1 cellular context compared by ENCODE assay signal in the genomic region with DNA sequence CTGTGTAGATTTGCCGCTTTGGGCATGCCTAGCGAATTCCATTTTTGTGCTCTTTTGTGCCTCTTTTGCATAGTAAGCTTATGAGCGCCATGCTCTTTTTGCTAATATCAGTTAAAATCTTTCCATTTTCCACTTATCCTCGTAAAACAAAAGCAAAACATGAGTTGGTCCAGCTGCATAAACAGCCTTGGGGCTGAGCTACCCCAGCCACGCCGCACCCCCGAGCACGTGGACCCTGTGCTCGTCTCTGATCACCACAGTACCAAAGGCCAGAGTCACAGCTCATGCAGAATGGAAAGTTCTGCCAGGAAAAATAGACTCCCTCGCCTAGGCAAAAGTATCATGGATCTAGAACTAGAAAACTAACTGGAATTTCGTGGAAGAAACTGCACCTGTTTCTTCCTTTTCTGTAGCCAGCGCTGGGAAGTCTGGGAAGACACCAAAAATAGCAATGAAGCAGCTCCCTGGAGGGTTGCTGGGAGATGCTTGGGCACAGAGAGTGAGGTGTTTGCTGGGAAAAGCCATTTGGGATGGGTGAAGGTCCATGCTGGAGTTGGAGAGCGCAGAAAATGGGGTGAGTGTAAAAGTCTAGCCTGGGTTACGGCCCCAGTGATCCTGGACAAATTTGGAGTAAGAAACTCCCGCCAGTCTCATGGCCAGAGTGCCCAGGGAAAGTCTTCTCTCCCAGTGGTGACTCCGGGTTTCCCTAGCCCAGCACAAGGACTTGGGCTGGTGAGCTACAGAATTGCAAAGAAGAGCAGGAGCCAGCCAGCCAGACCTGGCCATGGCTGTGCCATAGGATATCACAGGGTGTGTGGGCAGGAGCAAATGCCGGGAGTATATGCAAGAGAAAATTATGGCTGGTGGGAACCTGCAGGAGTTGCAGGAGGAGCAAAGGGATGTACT.
TF ChIP-seq lines count a peak whose summit lies in the region.

No MANE protein-coding gene starts in this region.

TF ChIP-seq in GM23338, 12 proteins besides CTCF, POLR2A, EP300 and RAD21 (continued from another document):
- TF ChIP-seq, protein P1, sequence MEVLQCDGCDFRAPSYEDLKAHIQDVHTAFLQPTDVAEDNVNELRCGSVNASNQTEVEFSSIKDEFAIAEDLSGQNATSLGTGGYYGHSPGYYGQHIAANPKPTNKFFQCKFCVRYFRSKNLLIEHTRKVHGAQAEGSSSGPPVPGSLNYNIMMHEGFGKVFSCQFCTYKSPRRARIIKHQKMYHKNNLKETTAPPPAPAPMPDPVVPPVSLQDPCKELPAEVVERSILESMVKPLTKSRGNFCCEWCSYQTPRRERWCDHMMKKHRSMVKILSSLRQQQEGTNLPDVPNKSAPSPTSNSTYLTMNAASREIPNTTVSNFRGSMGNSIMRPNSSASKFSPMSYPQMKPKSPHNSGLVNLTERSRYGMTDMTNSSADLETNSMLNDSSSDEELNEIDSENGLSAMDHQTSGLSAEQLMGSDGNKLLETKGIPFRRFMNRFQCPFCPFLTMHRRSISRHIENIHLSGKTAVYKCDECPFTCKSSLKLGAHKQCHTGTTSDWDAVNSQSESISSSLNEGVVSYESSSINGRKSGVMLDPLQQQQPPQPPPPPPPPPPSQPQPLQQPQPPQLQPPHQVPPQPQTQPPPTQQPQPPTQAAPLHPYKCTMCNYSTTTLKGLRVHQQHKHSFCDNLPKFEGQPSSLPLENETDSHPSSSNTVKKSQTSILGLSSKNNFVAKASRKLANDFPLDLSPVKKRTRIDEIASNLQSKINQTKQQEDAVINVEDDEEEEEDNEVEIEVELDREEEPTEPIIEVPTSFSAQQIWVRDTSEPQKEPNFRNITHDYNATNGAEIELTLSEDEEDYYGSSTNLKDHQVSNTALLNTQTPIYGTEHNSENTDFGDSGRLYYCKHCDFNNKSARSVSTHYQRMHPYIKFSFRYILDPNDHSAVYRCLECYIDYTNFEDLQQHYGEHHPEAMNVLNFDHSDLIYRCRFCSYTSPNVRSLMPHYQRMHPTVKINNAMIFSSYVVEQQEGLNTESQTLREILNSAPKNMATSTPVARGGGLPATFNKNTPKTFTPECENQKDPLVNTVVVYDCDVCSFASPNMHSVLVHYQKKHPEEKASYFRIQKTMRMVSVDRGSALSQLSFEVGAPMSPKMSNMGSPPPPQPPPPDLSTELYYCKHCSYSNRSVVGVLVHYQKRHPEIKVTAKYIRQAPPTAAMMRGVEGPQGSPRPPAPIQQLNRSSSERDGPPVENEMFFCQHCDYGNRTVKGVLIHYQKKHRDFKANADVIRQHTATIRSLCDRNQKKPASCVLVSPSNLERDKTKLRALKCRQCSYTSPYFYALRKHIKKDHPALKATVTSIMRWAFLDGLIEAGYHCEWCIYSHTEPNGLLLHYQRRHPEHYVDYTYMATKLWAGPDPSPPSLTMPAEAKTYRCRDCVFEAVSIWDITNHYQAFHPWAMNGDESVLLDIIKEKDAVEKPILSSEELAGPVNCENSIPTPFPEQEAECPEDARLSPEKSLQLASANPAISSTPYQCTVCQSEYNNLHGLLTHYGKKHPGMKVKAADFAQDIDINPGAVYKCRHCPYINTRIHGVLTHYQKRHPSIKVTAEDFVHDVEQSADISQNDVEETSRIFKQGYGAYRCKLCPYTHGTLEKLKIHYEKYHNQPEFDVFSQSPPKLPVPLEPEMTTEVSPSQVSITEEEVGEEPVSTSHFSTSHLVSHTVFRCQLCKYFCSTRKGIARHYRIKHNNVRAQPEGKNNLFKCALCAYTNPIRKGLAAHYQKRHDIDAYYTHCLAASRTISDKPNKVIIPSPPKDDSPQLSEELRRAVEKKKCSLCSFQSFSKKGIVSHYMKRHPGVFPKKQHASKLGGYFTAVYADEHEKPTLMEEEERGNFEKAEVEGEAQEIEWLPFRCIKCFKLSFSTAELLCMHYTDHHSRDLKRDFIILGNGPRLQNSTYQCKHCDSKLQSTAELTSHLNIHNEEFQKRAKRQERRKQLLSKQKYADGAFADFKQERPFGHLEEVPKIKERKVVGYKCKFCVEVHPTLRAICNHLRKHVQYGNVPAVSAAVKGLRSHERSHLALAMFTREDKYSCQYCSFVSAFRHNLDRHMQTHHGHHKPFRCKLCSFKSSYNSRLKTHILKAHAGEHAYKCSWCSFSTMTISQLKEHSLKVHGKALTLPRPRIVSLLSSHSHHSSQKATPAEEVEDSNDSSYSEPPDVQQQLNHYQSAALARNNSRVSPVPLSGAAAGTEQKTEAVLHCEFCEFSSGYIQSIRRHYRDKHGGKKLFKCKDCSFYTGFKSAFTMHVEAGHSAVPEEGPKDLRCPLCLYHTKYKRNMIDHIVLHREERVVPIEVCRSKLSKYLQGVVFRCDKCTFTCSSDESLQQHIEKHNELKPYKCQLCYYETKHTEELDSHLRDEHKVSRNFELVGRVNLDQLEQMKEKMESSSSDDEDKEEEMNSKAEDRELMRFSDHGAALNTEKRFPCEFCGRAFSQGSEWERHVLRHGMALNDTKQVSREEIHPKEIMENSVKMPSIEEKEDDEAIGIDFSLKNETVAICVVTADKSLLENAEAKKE (CRISPR knock-in tag; IDR thresholded peaks at IDR 0.05), result no peak
- TF ChIP-seq EZH2phosphoT487 (IDR thresholded peaks at IDR 0.05; ENCODE audit: unreplicated experiment) (no peak), STAT1 (IDR thresholded peaks at IDR 0.05; ENCODE audit: unreplicated experiment) (no peak), ZNF331 (CRISPR knock-in tag; IDR thresholded peaks at IDR 0.05; ENCODE audit: low read depth) (no peak), ZNF114 (CRISPR knock-in tag; IDR thresholded peaks at IDR 0.05) (no peak), POLR2AphosphoS5 (IDR thresholded peaks at IDR 0.05; ENCODE audit: low read depth) (no peak)
